ENCODE assay signal across 8 cellular contexts in the genomic region with DNA sequence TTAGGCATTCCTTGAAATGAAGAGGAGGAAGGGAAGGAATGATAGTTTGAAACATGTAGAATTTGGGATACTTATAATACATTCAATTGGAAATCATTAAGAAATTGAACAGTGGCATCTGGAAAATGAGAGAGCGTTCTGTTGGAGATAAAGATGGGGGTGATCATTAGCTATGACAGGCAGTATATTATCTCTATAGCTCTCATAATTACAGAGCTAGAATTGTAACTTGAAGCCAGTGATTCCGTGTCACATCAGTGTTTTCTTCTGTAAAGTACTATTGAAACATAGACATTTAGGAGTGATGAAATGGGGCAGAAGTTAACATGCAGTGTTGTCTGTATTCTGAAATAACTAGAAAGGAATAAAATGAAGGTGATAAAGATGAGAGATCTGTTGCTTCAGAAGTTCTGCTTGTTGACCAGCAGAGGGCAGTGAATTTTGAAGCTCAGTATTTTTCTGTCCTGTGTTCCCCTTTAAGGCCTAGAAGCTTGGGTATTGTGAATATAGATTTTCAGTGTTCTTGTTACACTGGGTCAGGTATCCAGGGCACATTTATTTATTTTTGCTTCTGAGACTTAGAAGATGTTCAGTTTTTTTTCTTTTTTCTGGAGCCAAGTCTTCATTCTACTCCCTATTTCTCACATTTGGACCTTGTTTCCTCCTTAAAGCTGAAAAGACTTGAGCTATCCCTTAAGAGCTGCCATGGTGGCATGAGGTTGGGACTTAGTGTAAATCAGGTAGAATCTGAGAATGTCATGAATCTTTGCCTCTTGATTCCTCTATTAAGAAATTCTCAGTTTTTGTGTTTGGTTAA.
A peak's percentile ranks its signal among the peaks of the same experiment; 100 is the strongest.
DNase-seq lines count a peak whose midpoint lies in the region; ATAC-seq, FAIRE-seq and TF ChIP-seq lines count a peak whose summit lies in the region.

No MANE protein-coding gene starts in this region.

- no peaks in the 10 kb centered on the region for H3K9me3 Mint-ChIP-seq in brain

- dilution Hi-C loops in keratinocyte (cut with MboI; ENCODE audit: extremely low pct_ligation_motif_present, low sequenced_read_pairs) = no loop called here

- H3K4me3 ChIP-seq in AG10803 (ENCODE audit: low read length) (no peak overlapping the region), keratinocyte (ENCODE audit: control insufficient read depth in 2 of 3, extremely low read depth in 1 of 3, insufficient read depth in 2 of 3, low read depth in 1 of 3, low read length in 3 of 3) (no peak overlapping the region), thoracic aorta (no peak overlapping the region)

- DNase-seq in AG10803 (ENCODE audit: low read depth) (peak; percentile 66), NCI-H345 (lab: John Stamatoyannopoulos, UW) (peak; percentile 9), keratinocyte (ENCODE audit: low read depth, low spot score) (no peak), thoracic aorta (ENCODE audit: low spot score) (no peak), NCI-H187 (lab: John Stamatoyannopoulos, UW) (no peak)

- H3K27ac Mint-ChIP-seq in brain = peak overlapping the region in 1 of 5 experiments; percentile 12

- no peak for TF ChIP-seq POLR2A in GM18505 (IDR thresholded peaks at IDR 0.05; ENCODE audit: borderline replicate concordance, extremely low read depth, insufficient read depth, insufficient read length)

- H3K27ac ChIP-seq in keratinocyte (ENCODE audit: control insufficient read depth, insufficient read depth, low read length) (no peak overlapping the region), thoracic aorta (no peak overlapping the region)

- no peak overlapping the region for H3K4me3 Mint-ChIP-seq in brain

- H3K9me3 ChIP-seq in keratinocyte (ENCODE audit: control insufficient read depth, low read depth, low read length) = no peaks in the 10 kb centered on the region
- no peaks in the 10 kb centered on the region for H3K9me3 ChIP-seq in thoracic aorta

- H3K9ac ChIP-seq in keratinocyte (ENCODE audit: control insufficient read depth, extremely low read depth, insufficient read depth, low read length) = no peak overlapping the region

- peaks cover 33% of the 10 kb centered on the region for H3K4me1 Mint-ChIP-seq in brain

- no peak overlapping the region for H3K4me2 ChIP-seq in keratinocyte (ENCODE audit: control insufficient read depth, extremely low read depth, insufficient read depth, low read depth, low read length)

- no peaks in the 10 kb centered on the region for H3K27me3 Mint-ChIP-seq in brain

- H2AFZ ChIP-seq in keratinocyte (ENCODE audit: control insufficient read depth, low read length) = no peak overlapping the region

- H4K20me1 ChIP-seq in keratinocyte (ENCODE audit: control insufficient read depth, extremely low read depth, insufficient read depth, low read length) = no peaks in the 10 kb centered on the region

- no peaks in the 10 kb centered on the region for H3K9me1 ChIP-seq in keratinocyte (ENCODE audit: control insufficient read depth, extremely low read depth, insufficient read depth, low read length)

- TF ChIP-seq CTCF in AG10803 (conservative IDR thresholded peaks at IDR 0.05; ENCODE audit: low read length) (peak; percentile 90), brain (conservative IDR thresholded peaks at IDR 0.05) (peak; percentile 72 to 88), keratinocyte (optimal IDR thresholded peaks at IDR 0.05 in 1 of 3, IDR thresholded peaks at IDR 0.05 in 1 of 3, conservative IDR thresholded peaks at IDR 0.05 in 1 of 3; ENCODE audit: extremely low read depth in 1 of 3, insufficient read depth in 2 of 3, low read length in 3 of 3) (peak; percentile 22 to 72 (median 65)), thoracic aorta (IDR thresholded peaks at IDR 0.05) (peak; percentile 76)

- FAIRE-seq in keratinocyte (lab: Jason Lieb, UNC) = peak; percentile 91

- H3K79me2 ChIP-seq in keratinocyte (ENCODE audit: control insufficient read depth, insufficient read depth, low read length) = no peaks in the 10 kb centered on the region

- H3K36me3 ChIP-seq in keratinocyte (ENCODE audit: control insufficient read depth in 2 of 2, extremely low read depth in 1 of 2, insufficient read depth in 2 of 2, low read length in 2 of 2) (no peaks in the 10 kb centered on the region), thoracic aorta (no peaks in the 10 kb centered on the region)

- H3K4me1 ChIP-seq in keratinocyte (ENCODE audit: control insufficient read depth, extremely low read depth, insufficient read depth, low read length) = peaks cover 10% of the 10 kb centered on the region
- H3K4me1 ChIP-seq in thoracic aorta (ENCODE audit: control insufficient read depth in 1 of 2, low read depth in 2 of 2) = peaks cover 3 to 6% of the 10 kb centered on the region in 2 donors

- no peaks in the 10 kb centered on the region for H3K36me3 Mint-ChIP-seq in brain

- H3K27me3 ChIP-seq in keratinocyte (ENCODE audit: control insufficient read depth, extremely low read depth, insufficient read depth, low read length) (no peaks in the 10 kb centered on the region), thoracic aorta (replicated peaks; ENCODE audit: insufficient read depth) (no peaks in the 10 kb centered on the region)

- ATAC-seq in GM18505 (IDR thresholded peaks at IDR 0.05; ENCODE audit: unreplicated experiment) = peak; percentile 68
- ATAC-seq in HG03025 (IDR thresholded peaks at IDR 0.05; ENCODE audit: low FRiP score, unreplicated experiment) = peak; percentile 68
- no peak for ATAC-seq in thoracic aorta (ENCODE audit: insufficient number of reproducible peaks, low FRiP score, low read depth)

Comparison
In these comparisons a context has a peak if more than half of its experiments do, and no peak if none do; other contexts are left out.
1. DNase-seq: peak in AG10803 (single experiment) and NCI-H345 (single experiment); none in keratinocyte (single experiment), thoracic aorta (single experiment) and NCI-H187 (0 of 2).
2. Peak in every context shown above with its lines, with median percentiles within 50 percentile points of each other: CTCF ChIP-seq.